9 cellular contexts compared by ENCODE assay signal in the genomic region with DNA sequence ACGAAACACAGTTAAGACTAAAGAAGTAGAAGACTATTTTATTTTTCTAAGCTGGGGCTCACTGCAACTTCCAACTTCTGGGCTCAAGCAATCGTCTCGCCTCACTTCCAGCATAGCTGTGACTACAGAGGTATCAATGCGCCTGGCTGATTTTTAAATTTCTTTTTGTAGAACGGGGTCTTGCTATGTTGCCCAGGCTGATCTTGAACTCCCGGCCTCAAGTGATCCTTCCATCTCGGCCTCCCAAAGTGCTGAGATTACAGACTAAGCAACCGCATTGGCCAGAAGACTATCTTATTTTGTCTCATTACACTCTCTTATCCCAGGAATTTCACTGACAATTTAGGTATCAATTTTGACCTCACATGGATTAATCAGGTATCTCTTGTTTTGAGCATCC. TPM values are rescaled to one million over a fixed set of nuclear protein-coding genes. Genes with fewer than 3 reads are reported as not detected.
DNase-seq lines count a peak whose midpoint lies in the region; ATAC-seq lines count a peak whose summit lies in the region.
"Had no signal": no experiment of that assay in that cellular context is flagged by ENCODE, and none has a peak within 500 bp of the region (broad histone marks: within the 10 kb centered on the region; RNA-seq: fewer than 3 reads in every experiment).

No MANE protein-coding gene starts in this region.

- no peaks in the 10 kb centered on the region for H3K27me3 ChIP-seq in iPS-15b (ENCODE audit: control insufficient read depth, insufficient read depth, low read length)
- no peaks in the 10 kb centered on the region for H3K27me3 ChIP-seq in stomach smooth muscle (ENCODE audit: control insufficient read depth in 1 of 2, insufficient read depth in 2 of 2, low read length in 2 of 2)

- peaks cover 41% of the 10 kb centered on the region for H3K36me3 Mint-ChIP-seq in activated T-cell treated with anti-CD3 and anti-CD28 coated beads, Interleukin-2, amount 50 U/mL, for 24 hours (ENCODE audit: low read depth)
- peaks cover 36% of the 10 kb centered on the region for H3K36me3 Mint-ChIP-seq in activated T-helper 17 cell treated with anti-CD3 and anti-CD28 coated beads, Interleukin-2, amount 50 U/mL, for 72 hours (ENCODE audit: low read depth)

- DNase-seq in activated T-cell treated with anti-CD3 and anti-CD28 coated beads, Interleukin-2, amount 50 U/mL, for 24 hours = no peak
- DNase-seq in activated T-cell treated with anti-CD3 and anti-CD28 coated beads, Interleukin-2, amount 50 U/mL, for 48 hours = no peak
- DNase-seq in HuH-7 (ENCODE audit: low spot score) (no peak), NCI-H82 treated with DMSO at 0.1 percent for 48 hours (lab: John Stamatoyannopoulos, UW; ENCODE audit: unreplicated experiment) (no peak), UCSD-AML1 (lab: John Stamatoyannopoulos, UW; ENCODE audit: unreplicated experiment) (no peak)
- DNase-seq: activated CD8-positive, alpha-beta memory T cell treated with anti-CD3 and anti-CD28 coated beads, Interleukin-2, amount 50 U/mL, for 48 hours had no signal

- ATAC-seq in activated T-helper 17 cell treated with anti-CD3 and anti-CD28 coated beads, Interleukin-2, amount 50 U/mL, for 72 hours (replicated peaks) = no peak

- no peaks in the 10 kb centered on the region for H3K27me3 Mint-ChIP-seq in activated T-cell treated with anti-CD3 and anti-CD28 coated beads, Interleukin-2, amount 50 U/mL, for 24 hours
- no peaks in the 10 kb centered on the region for H3K27me3 Mint-ChIP-seq in activated T-helper 17 cell treated with anti-CD3 and anti-CD28 coated beads, Interleukin-2, amount 50 U/mL, for 72 hours

- H3K36me3 ChIP-seq in iPS-15b (ENCODE audit: control insufficient read depth, insufficient read depth, low read length) = no peaks in the 10 kb centered on the region
- peaks cover 0 to 11% of the 10 kb centered on the region in 2 donors for H3K36me3 ChIP-seq in stomach smooth muscle (ENCODE audit: control insufficient read depth in 2 of 2, insufficient read depth in 2 of 2, low read length in 2 of 2)

- no peaks in the 10 kb centered on the region for H3K9me3 Mint-ChIP-seq in activated T-cell treated with anti-CD3 and anti-CD28 coated beads, Interleukin-2, amount 50 U/mL, for 24 hours
- no peaks in the 10 kb centered on the region for H3K9me3 Mint-ChIP-seq in activated T-helper 17 cell treated with anti-CD3 and anti-CD28 coated beads, Interleukin-2, amount 50 U/mL, for 72 hours

- H3K4me3 ChIP-seq in iPS-15b (ENCODE audit: low read depth, low read length) = peak overlapping the region; percentile 88
- peak overlapping the region; percentile 90 to 91 for H3K4me3 ChIP-seq in stomach smooth muscle (ENCODE audit: low read length in 2 of 2)

- no peak overlapping the region for H3K27ac ChIP-seq in stomach smooth muscle (ENCODE audit: low read length)

- no peaks in the 10 kb centered on the region for H3K9me3 ChIP-seq in iPS-15b (ENCODE audit: control insufficient read depth, insufficient read depth, low read length)
- H3K9me3 ChIP-seq in stomach smooth muscle (ENCODE audit: control insufficient read depth in 2 of 2, low read length in 2 of 2) = no peaks in the 10 kb centered on the region

- H3K4me1 ChIP-seq in iPS-15b (ENCODE audit: control insufficient read depth, insufficient read depth, low read length) (no peaks in the 10 kb centered on the region), stomach smooth muscle (ENCODE audit: control insufficient read depth, insufficient read depth, low read length) (peaks cover 14% of the 10 kb centered on the region)

- H3K9ac ChIP-seq in iPS-15b (ENCODE audit: low read depth, low read length) = no peak overlapping the region
- H3K9ac ChIP-seq in stomach smooth muscle (ENCODE audit: low read length in 2 of 2) = peak overlapping the region; percentile 69 to 94

- H3K4me3 Mint-ChIP-seq in activated T-cell treated with anti-CD3 and anti-CD28 coated beads, Interleukin-2, amount 50 U/mL, for 24 hours = peak overlapping the region; percentile 97
- peak overlapping the region; percentile 96 for H3K4me3 Mint-ChIP-seq in activated T-helper 17 cell treated with anti-CD3 and anti-CD28 coated beads, Interleukin-2, amount 50 U/mL, for 72 hours

- peaks cover 48% of the 10 kb centered on the region for H3K4me1 Mint-ChIP-seq in activated T-cell treated with anti-CD3 and anti-CD28 coated beads, Interleukin-2, amount 50 U/mL, for 24 hours (ENCODE audit: low read depth)
- H3K4me1 Mint-ChIP-seq in activated T-helper 17 cell treated with anti-CD3 and anti-CD28 coated beads, Interleukin-2, amount 50 U/mL, for 72 hours = peaks cover 26% of the 10 kb centered on the region

- peak overlapping the region; percentile 97 for H3K27ac Mint-ChIP-seq in activated T-cell treated with anti-CD3 and anti-CD28 coated beads, Interleukin-2, amount 50 U/mL, for 24 hours
- peak overlapping the region; percentile 98 for H3K27ac Mint-ChIP-seq in activated T-helper 17 cell treated with anti-CD3 and anti-CD28 coated beads, Interleukin-2, amount 50 U/mL, for 72 hours

RNA-seq across cellular contexts. Expression of a gene that starts 1.2 kb away (rescaled TPM):
- total RNA-seq in activated T-helper 17 cell treated with anti-CD3 and anti-CD28 coated beads, Interleukin-2, amount 50 U/mL, for 72 hours = 10 to 100 TPM; 31.6 to 31.9 TPM

RNA-seq across cellular contexts. Expression of a gene that starts 53.4 kb away (rescaled TPM):
- 10 to 100 TPM; 43.4 to 45.1 TPM for total RNA-seq in activated T-helper 17 cell treated with anti-CD3 and anti-CD28 coated beads, Interleukin-2, amount 50 U/mL, for 72 hours

RNA-seq across cellular contexts. Expression of a gene that starts 57.0 kb away (rescaled TPM):
- total RNA-seq in activated T-helper 17 cell treated with anti-CD3 and anti-CD28 coated beads, Interleukin-2, amount 50 U/mL, for 72 hours = 100 to 1,000 TPM; 519 to 844 TPM
